In the genomic region with DNA sequence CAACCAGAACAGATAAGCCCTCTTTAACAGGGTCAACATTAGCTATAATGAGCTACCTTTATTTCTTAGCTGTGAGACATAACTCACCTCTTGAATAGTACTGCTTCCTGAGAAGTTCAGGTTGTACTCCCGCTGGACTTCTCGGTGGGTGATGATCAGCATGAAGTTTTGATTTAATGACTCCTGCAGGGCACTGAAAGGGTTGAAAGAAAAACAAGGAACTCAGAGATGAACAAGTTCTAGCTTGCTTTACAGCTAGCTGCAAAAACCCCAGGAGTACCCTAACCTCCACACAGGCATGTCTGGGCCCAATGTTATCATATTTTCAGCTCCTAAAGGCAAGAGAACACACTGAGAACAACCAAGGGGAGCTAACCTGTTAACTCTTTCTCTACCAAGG, we compare ENCODE assay signal across 1 cellular context.
TF ChIP-seq lines count a peak whose summit lies in the region.

No MANE protein-coding gene starts in this region.

TF ChIP-seq in HEK293, 187 proteins besides CTCF, POLR2A, EP300 and RAD21 (continued from another document and continues in another):
- TF ChIP-seq ZNF48 (tag by site-specific recombination; IDR thresholded peaks at IDR 0.05), result no peak
- TF ChIP-seq ZNF37A (tag by site-specific recombination; IDR thresholded peaks at IDR 0.05), result no peak
- no peak for TF ChIP-seq ZBTB6 (tag by site-specific recombination; IDR thresholded peaks at IDR 0.05)
- no peak for TF ChIP-seq ZNF335 (tag by site-specific recombination; conservative IDR thresholded peaks at IDR 0.05)
- TF ChIP-seq, protein P1, sequence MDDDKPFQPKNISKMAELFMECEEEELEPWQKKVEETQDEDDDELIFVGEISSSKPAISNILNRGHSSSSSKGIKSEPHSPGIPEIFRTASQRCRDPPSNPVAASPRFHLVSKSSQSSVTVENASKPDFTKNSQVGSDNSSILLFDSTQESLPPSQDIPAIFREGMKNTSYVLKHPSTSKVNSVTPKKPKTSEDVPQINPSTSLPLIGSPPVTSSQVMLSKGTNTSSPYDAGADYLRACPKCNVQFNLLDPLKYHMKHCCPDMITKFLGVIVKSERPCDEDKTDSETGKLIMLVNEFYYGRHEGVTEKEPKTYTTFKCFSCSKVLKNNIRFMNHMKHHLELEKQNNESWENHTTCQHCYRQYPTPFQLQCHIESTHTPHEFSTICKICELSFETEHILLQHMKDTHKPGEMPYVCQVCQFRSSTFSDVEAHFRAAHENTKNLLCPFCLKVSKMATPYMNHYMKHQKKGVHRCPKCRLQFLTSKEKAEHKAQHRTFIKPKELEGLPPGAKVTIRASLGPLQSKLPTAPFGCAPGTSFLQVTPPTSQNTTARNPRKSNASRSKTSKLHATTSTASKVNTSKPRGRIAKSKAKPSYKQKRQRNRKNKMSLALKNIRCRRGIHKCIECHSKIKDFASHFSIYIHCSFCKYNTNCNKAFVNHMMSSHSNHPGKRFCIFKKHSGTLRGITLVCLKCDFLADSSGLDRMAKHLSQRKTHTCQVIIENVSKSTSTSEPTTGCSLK (tag by site-specific recombination; IDR thresholded peaks at IDR 0.05), result no peak
- no peak for TF ChIP-seq SCRT2 (tag by site-specific recombination; IDR thresholded peaks at IDR 0.05)
- peak; percentile 33; the same call in 1 of the 2 replicates for TF ChIP-seq ZNF18 (tag by site-specific recombination; IDR thresholded peaks at IDR 0.05)
- no peak for TF ChIP-seq ZNF747 (tag by site-specific recombination; IDR thresholded peaks at IDR 0.05)
- no peak for TF ChIP-seq ZNF2 (tag by site-specific recombination; IDR thresholded peaks at IDR 0.05)
- no peak for TF ChIP-seq ZNF398 (tag by site-specific recombination; IDR thresholded peaks at IDR 0.05)
- TF ChIP-seq ZNF175 (tag by site-specific recombination; IDR thresholded peaks at IDR 0.05), result no peak
- TF ChIP-seq ZNF426 (tag by site-specific recombination; IDR thresholded peaks at IDR 0.05), result no peak
- no peak for TF ChIP-seq ZNF16 (tag by site-specific recombination; IDR thresholded peaks at IDR 0.05; ENCODE audit: low read depth)
- no peak for TF ChIP-seq ZNF571 (tag by site-specific recombination; IDR thresholded peaks at IDR 0.05)
- peak; percentile 79; the same call in 1 of the 2 replicates for TF ChIP-seq MZF1 (tag by site-specific recombination; IDR thresholded peaks at IDR 0.05; ENCODE audit: borderline replicate concordance)
- TF ChIP-seq PRDM10 (tag by site-specific recombination; IDR thresholded peaks at IDR 0.05), result no peak
- TF ChIP-seq ZNF623 (tag by site-specific recombination; IDR thresholded peaks at IDR 0.05), result no peak
- no peak for TF ChIP-seq ZNF266 (tag by site-specific recombination; IDR thresholded peaks at IDR 0.05; ENCODE audit: low read depth)
- peak; percentile 61; the same call in 1 of the 2 replicates for TF ChIP-seq ZNF10 (tag by site-specific recombination; IDR thresholded peaks at IDR 0.05)
- no peak for TF ChIP-seq ZNF132 (tag by site-specific recombination; IDR thresholded peaks at IDR 0.05; ENCODE audit: borderline replicate concordance)
- TF ChIP-seq ZNF596 (tag by site-specific recombination; IDR thresholded peaks at IDR 0.05), result peak; percentile 48; the same call in 1 of the 2 replicates
- TF ChIP-seq TRIM28 (IDR thresholded peaks at IDR 0.05; ENCODE audit: borderline replicate concordance, low read length), result peak; percentile 87; the same call in 1 of the 2 replicates
- no peak for TF ChIP-seq ZNF639 (tag by site-specific recombination; IDR thresholded peaks at IDR 0.05)
- TF ChIP-seq ZNF624 (tag by site-specific recombination; IDR thresholded peaks at IDR 0.05), result no peak
- TF ChIP-seq ZBTB17 (tag by site-specific recombination; IDR thresholded peaks at IDR 0.05), result peak; percentile 59; the same call in 1 of the 2 replicates
- TF ChIP-seq ZNF660 (tag by site-specific recombination; IDR thresholded peaks at IDR 0.05), result peak; percentile 37; the same call in 1 of the 2 replicates
- 0 out of 2 replicates have a peak, but pooled peaks have one; percentile 40 for TF ChIP-seq ZNF561 (tag by site-specific recombination; IDR thresholded peaks at IDR 0.05; ENCODE audit: borderline replicate concordance)
- no peak for TF ChIP-seq ZNF140 (tag by site-specific recombination; IDR thresholded peaks at IDR 0.05)
- TF ChIP-seq KLF10 (tag by site-specific recombination; IDR thresholded peaks at IDR 0.05), result no peak
- peak; percentile 61 for TF ChIP-seq ZNF423 (tag by site-specific recombination; IDR thresholded peaks at IDR 0.05)
- TF ChIP-seq REPIN1 (tag by site-specific recombination; IDR thresholded peaks at IDR 0.05; ENCODE audit: low read depth), result no peak
- no peak for TF ChIP-seq ZNF26 (tag by site-specific recombination; IDR thresholded peaks at IDR 0.05)
- TF ChIP-seq ZNF433 (tag by site-specific recombination; IDR thresholded peaks at IDR 0.05; ENCODE audit: low read depth), result no peak
- TF ChIP-seq TCF7L2 (IDR thresholded peaks at IDR 0.05; ENCODE audit: borderline replicate concordance, low read depth, low read length), result no peak
- TF ChIP-seq, protein P2, sequence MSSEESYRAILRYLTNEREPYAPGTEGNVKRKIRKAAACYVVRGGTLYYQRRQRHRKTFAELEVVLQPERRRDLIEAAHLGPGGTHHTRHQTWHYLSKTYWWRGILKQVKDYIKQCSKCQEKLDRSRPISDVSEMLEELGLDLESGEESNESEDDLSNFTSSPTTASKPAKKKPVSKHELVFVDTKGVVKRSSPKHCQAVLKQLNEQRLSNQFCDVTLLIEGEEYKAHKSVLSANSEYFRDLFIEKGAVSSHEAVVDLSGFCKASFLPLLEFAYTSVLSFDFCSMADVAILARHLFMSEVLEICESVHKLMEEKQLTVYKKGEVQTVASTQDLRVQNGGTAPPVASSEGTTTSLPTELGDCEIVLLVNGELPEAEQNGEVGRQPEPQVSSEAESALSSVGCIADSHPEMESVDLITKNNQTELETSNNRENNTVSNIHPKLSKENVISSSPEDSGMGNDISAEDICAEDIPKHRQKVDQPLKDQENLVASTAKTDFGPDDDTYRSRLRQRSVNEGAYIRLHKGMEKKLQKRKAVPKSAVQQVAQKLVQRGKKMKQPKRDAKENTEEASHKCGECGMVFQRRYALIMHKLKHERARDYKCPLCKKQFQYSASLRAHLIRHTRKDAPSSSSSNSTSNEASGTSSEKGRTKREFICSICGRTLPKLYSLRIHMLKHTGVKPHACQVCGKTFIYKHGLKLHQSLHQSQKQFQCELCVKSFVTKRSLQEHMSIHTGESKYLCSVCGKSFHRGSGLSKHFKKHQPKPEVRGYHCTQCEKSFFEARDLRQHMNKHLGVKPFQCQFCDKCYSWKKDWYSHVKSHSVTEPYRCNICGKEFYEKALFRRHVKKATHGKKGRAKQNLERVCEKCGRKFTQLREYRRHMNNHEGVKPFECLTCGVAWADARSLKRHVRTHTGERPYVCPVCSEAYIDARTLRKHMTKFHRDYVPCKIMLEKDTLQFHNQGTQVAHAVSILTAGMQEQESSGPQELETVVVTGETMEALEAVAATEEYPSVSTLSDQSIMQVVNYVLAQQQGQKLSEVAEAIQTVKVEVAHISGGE (tag by site-specific recombination; conservative IDR thresholded peaks at IDR 0.05; ENCODE audit: low read depth), result no peak
- TF ChIP-seq ZXDB (tag by site-specific recombination; IDR thresholded peaks at IDR 0.05), result peak; percentile 14; the same call in 1 of the 2 replicates
- no peak for TF ChIP-seq RBAK (tag by site-specific recombination; IDR thresholded peaks at IDR 0.05)
- TF ChIP-seq ZNF626 (tag by site-specific recombination; IDR thresholded peaks at IDR 0.05), result no peak
- no peak for TF ChIP-seq ZSCAN23 (tag by site-specific recombination; IDR thresholded peaks at IDR 0.05)
- TF ChIP-seq ZNF792 (tag by site-specific recombination; IDR thresholded peaks at IDR 0.05), result no peak
- no peak for TF ChIP-seq GLIS2 (tag by site-specific recombination; IDR thresholded peaks at IDR 0.05)
